ENCODE assay signal across 10 cellular contexts in genomic region chr16:9966569-9967157, GRCh38.
DNase-seq lines count a peak whose midpoint lies in the region; ATAC-seq and TF ChIP-seq lines count a peak whose summit lies in the region.
"Had no signal": no experiment of that assay in that cellular context is flagged by ENCODE, and none has a peak within 500 bp of the region (broad histone marks: within the 10 kb centered on the region; RNA-seq: fewer than 3 reads in every experiment).

No MANE protein-coding gene starts in this region.

- ATAC-seq in GM19043 (IDR thresholded peaks at IDR 0.05; ENCODE audit: low read depth, unreplicated experiment) (peak; percentile 87), HG03378 (IDR thresholded peaks at IDR 0.05; ENCODE audit: unreplicated experiment) (peak; percentile 93)

- TF ChIP-seq EP300 in SK-N-SH (IDR thresholded peaks at IDR 0.05; ENCODE audit: borderline replicate concordance in 1 of 2, low read depth in 1 of 2, low read length in 1 of 2) = no peak

- no peaks in the 10 kb centered on the region for H3K79me2 ChIP-seq in SK-N-SH (ENCODE audit: insufficient read depth)

- H3K27me3 ChIP-seq in SK-N-SH (ENCODE audit: insufficient read depth) = no peaks in the 10 kb centered on the region

- no peak for TF ChIP-seq RAD21 in SK-N-SH (IDR thresholded peaks at IDR 0.05; ENCODE audit: low read length)

- H3K27ac ChIP-seq in SK-N-SH (ENCODE audit: low read depth in 2 of 2, low read length in 1 of 2) = no peak overlapping the region
- H3K27ac ChIP-seq: RWPE1 had no signal

- intact Hi-C loops in head of caudate nucleus (cut with DNase I) = no loop called here

- POLR2A ChIA-PET in SK-N-SH (lab: Yijun Ruan, JAX) = no interaction called here

- 21% methylated on average over 9 of the region's 9 CpGs for WGBS in SK-N-SH (ENCODE audit: low lambda C conversion rate)

- H3K4me1 ChIP-seq in SK-N-SH (ENCODE audit: control insufficient read depth in 1 of 2, insufficient read depth in 2 of 2, low read depth in 1 of 2, low read length in 1 of 2) = no peaks in the 10 kb centered on the region

- H3K4me2 ChIP-seq in SK-N-SH = no peak overlapping the region

- TF ChIP-seq CTCF in GM12865 (IDR thresholded peaks at IDR 0.05; ENCODE audit: insufficient read depth, low read depth, low read length, missing control alignments) (no peak), epithelial cell of proximal tubule (conservative IDR thresholded peaks at IDR 0.05; ENCODE audit: low read depth, low read length) (no peak), SK-N-SH (IDR thresholded peaks at IDR 0.05) (no peak)

- CTCF ChIA-PET in SK-N-SH (lab: Yijun Ruan, JAX) = interaction anchor here (0.8 kb wide), 1 partner anchor 13 kb away, joined by 3 read pairs; no protein-coding TSS in a partner anchor

- H3K9me2 ChIP-seq in SK-N-SH = no peaks in the 10 kb centered on the region

- H2AFZ ChIP-seq in SK-N-SH (ENCODE audit: low read depth) = no peak overlapping the region

- H3K36me3 ChIP-seq in SK-N-SH (replicated peaks in 1 of 2; ENCODE audit: control insufficient read depth in 1 of 2, insufficient read depth in 2 of 2, low read length in 1 of 2) = no peaks in the 10 kb centered on the region

- H4K20me1 ChIP-seq in SK-N-SH (ENCODE audit: insufficient read depth) = no peaks in the 10 kb centered on the region

- no peaks in the 10 kb centered on the region for H3K9me3 ChIP-seq in SK-N-SH

- H3F3A ChIP-seq in SK-N-SH (replicated peaks; ENCODE audit: insufficient read depth) = no peaks in the 10 kb centered on the region

- H3K9ac ChIP-seq in SK-N-SH = no peak overlapping the region

- H3K4me3 ChIP-seq in GM12865 (ENCODE audit: low read depth, low read length) (no peak overlapping the region), epithelial cell of proximal tubule (ENCODE audit: low read depth, low read length) (no peak overlapping the region), SK-N-SH (ENCODE audit: low read depth in 2 of 2, low read length in 1 of 2) (no peak overlapping the region)

- peak; percentile 87 for DNase-seq in GM12865 (ENCODE audit: low read depth)
- peak; percentile 76 for DNase-seq in epithelial cell of proximal tubule (ENCODE audit: low read depth)
- DNase-seq in SK-N-SH = no peak
- no peak for DNase-seq in SW 1271 (lab: John Stamatoyannopoulos, UW)
- DNase-seq in mesenteric fat pad (ENCODE audit: low spot score) = no peak
- DNase-seq in head of caudate nucleus = no peak
- DNase-seq: stimulated activated CD4-positive, alpha-beta T cell treated with anti-CD3 and anti-CD28 coated beads, Interleukin-4, amount 100 ng/mL, for 1 hour had no signal

TF ChIP-seq in SK-N-SH, 30 proteins besides CTCF, POLR2A, EP300 and RAD21:
- TF ChIP-seq USF1 (IDR thresholded peaks at IDR 0.05; ENCODE audit: borderline replicate concordance, low read depth) (no peak), MEF2A (IDR thresholded peaks at IDR 0.05; ENCODE audit: borderline replicate concordance, low read depth) (no peak), MXI1 (IDR thresholded peaks at IDR 0.05; ENCODE audit: low read depth, low read length) (no peak), JUND (IDR thresholded peaks at IDR 0.05) (no peak), TAF1 (IDR thresholded peaks at IDR 0.05; ENCODE audit: borderline replicate concordance, low read depth, low read length) (no peak)

Comparison
In these comparisons a context has a peak if more than half of its experiments do, and no peak if none do; other contexts are left out.
1. DNase-seq: peak in GM12865 (single experiment) and epithelial cell of proximal tubule (single experiment); none in SK-N-SH (single experiment), SW 1271 (0 of 2), mesenteric fat pad (single experiment) and head of caudate nucleus (0 of 42).